In the genomic region with DNA sequence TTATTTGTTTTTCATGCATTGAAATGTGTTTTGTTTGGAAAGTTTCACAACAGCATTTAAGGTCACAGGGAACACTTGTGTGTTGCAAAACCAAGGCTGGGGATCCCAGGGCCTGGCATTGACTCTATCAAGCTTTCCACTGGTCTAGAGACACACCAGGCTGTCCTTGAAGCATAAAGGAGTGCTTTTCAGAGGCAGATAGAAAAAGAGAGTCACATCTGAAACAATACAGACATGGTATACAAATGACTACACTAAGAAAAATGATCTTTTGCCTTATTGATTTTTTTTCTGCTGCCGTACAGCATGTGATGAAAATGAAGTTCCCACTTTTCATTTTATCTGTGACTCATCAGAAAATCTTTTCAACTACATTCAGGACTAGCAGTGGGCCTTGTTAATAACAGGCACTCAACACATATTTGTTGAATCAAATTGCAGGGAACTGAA, we compare ENCODE assay signal across 13 cellular contexts.
DNase-seq lines count a peak whose midpoint lies in the region; TF ChIP-seq lines count a peak whose summit lies in the region.
"Had no signal": no experiment of that assay in that cellular context is flagged by ENCODE, and none has a peak within 500 bp of the region (broad histone marks: within the 10 kb centered on the region; RNA-seq: fewer than 3 reads in every experiment).

No MANE protein-coding gene starts in this region.

- H3K9ac ChIP-seq in Karpas-422 (ENCODE audit: low read length) = no peak overlapping the region

- H3K9me3 ChIP-seq in osteoblast (ENCODE audit: low read depth, low read length) (no peaks in the 10 kb centered on the region), Karpas-422 (ENCODE audit: low read length) (no peaks in the 10 kb centered on the region)

- no peaks in the 10 kb centered on the region for H3K9me2 ChIP-seq in Karpas-422 (replicated peaks; ENCODE audit: insufficient read depth, low read length)

- no peaks in the 10 kb centered on the region for H3K27me3 ChIP-seq in HL-60 (ENCODE audit: insufficient read depth, poor library complexity, severe bottlenecking)
- peaks cover under 1% of the 10 kb centered on the region for H3K27me3 ChIP-seq in osteoblast (ENCODE audit: insufficient read depth, low read length)
- H3K27me3 ChIP-seq in Karpas-422 (ENCODE audit: low read length) = no peaks in the 10 kb centered on the region
- H3K27me3 ChIP-seq: dorsolateral prefrontal cortex had no signal

- H3K79me2 ChIP-seq in osteoblast (ENCODE audit: insufficient read depth, low read length) = no peaks in the 10 kb centered on the region
- no peaks in the 10 kb centered on the region for H3K79me2 ChIP-seq in Karpas-422 (ENCODE audit: low read length)

- H2AFZ ChIP-seq in osteoblast (ENCODE audit: low read length) (peak overlapping the region; percentile 51), Karpas-422 (ENCODE audit: low read length) (no peak overlapping the region)

- peak overlapping the region; percentile 19 for H3K27ac ChIP-seq in HL-60 (replicated peaks)
- no peak overlapping the region for H3K27ac ChIP-seq in osteoblast (ENCODE audit: low read depth, low read length)
- H3K27ac ChIP-seq in Karpas-422 (ENCODE audit: low read length) = no peak overlapping the region
- H3K27ac ChIP-seq: dorsolateral prefrontal cortex, SK-N-MC had no signal

- TF ChIP-seq CTCF in HL-60 (IDR thresholded peaks at IDR 0.05; ENCODE audit: insufficient read depth, low read length) (no peak), osteoblast (IDR thresholded peaks at IDR 0.05; ENCODE audit: extremely low read depth, low read depth, low read length) (no peak)

- H4K20me1 ChIP-seq in osteoblast (ENCODE audit: insufficient read depth, low read length) (no peaks in the 10 kb centered on the region), Karpas-422 (ENCODE audit: insufficient read depth, low read depth, low read length) (no peaks in the 10 kb centered on the region)

- H3K36me3 ChIP-seq in osteoblast (ENCODE audit: insufficient read depth, low read length) = no peaks in the 10 kb centered on the region
- H3K36me3 ChIP-seq in Karpas-422 (ENCODE audit: insufficient read depth, low read length) = no peaks in the 10 kb centered on the region

- DNase-seq in HL-60 (ENCODE audit: low read depth in 1 of 2, low spot score in 1 of 2) (peak; percentile 50 to 72), NCI-H345 treated with DMSO at 0.1 percent for 48 hours (lab: John Stamatoyannopoulos, UW; ENCODE audit: unreplicated experiment) (peak; percentile 15), fibroblast of gingiva (ENCODE audit: low read depth) (peak; percentile 77), osteoblast (ENCODE audit: insufficient read length, low spot score, missing footprints) (no peak), HUDEP-2 (lab: John Stamatoyannopoulos, UW; ENCODE audit: unreplicated experiment in 76 of 76) (no peak), Karpas-422 (no peak), NCI-H2171 treated with DMSO at 0.1 percent for 48 hours (lab: John Stamatoyannopoulos, UW) (no peak)
- no peak for DNase-seq in stimulated activated CD4-positive, alpha-beta T cell treated with anti-CD3 and anti-CD28 coated beads, Interleukin-2, amount 100 ng/mL, for 24 hours
- DNase-seq: CD8-positive, alpha-beta T cell; dorsolateral prefrontal cortex; NCI-H82 had no signal

- H3K4me1 ChIP-seq in osteoblast (ENCODE audit: insufficient read depth, low read length) (no peaks in the 10 kb centered on the region), Karpas-422 (ENCODE audit: low read length) (peaks cover 12% of the 10 kb centered on the region)

- H3K4me2 ChIP-seq in osteoblast (ENCODE audit: insufficient read depth, low read length) (no peak overlapping the region), Karpas-422 (ENCODE audit: low read depth, low read length, poor library complexity, severe bottlenecking) (no peak overlapping the region)
- H3K4me2 ChIP-seq: smooth muscle cell had no signal

- H3K4me3 ChIP-seq in HL-60 (replicated peaks; ENCODE audit: insufficient read depth, low read length) = no peak overlapping the region
- no peak overlapping the region for H3K4me3 ChIP-seq in osteoblast (ENCODE audit: insufficient read depth, low read length)
- no peak overlapping the region for H3K4me3 ChIP-seq in Karpas-422 (ENCODE audit: low read length)
- H3K4me3 ChIP-seq: dorsolateral prefrontal cortex, SK-N-MC, smooth muscle cell had no signal

Comparison
In these comparisons a context has a peak if more than half of its experiments do, and no peak if none do; other contexts are left out.
1. DNase-seq: peak in HL-60 (2 of 2), NCI-H345 treated with DMSO at 0.1 percent for 48 hours (single experiment) and fibroblast of gingiva (single experiment); none in osteoblast (single experiment), HUDEP-2 (0 of 76), Karpas-422 (single experiment), NCI-H2171 treated with DMSO at 0.1 percent for 48 hours (single experiment) and stimulated activated CD4-positive, alpha-beta T cell treated with anti-CD3 and anti-CD28 coated beads, Interleukin-2, amount 100 ng/mL, for 24 hours (0 of 2).